ENCODE assay signal across 1 cellular context in the genomic region with DNA sequence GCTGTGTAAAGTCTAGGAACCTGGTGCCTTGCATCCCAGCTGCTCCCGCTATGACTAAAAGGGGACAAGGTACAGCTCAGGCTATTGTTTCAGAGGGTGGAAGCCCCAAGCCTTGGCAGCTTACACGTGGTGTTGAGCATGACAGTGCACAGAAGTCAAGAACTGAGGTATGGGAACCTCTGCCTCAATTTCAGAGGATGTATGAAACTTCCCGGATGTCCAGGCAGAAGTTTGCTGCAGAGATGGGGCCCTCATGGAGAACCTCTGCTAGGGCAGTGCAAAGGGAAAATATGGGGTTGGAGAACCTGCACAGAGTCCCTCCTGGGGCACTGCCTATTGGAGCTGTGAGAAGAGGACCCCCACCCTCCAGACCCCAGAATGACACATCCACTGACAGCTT.
TF ChIP-seq lines count a peak whose summit lies in the region.

No MANE protein-coding gene starts in this region.

TF ChIP-seq in GM23338, 12 proteins besides CTCF, POLR2A, EP300 and RAD21 (continued from another document):
- TF ChIP-seq, protein P1, sequence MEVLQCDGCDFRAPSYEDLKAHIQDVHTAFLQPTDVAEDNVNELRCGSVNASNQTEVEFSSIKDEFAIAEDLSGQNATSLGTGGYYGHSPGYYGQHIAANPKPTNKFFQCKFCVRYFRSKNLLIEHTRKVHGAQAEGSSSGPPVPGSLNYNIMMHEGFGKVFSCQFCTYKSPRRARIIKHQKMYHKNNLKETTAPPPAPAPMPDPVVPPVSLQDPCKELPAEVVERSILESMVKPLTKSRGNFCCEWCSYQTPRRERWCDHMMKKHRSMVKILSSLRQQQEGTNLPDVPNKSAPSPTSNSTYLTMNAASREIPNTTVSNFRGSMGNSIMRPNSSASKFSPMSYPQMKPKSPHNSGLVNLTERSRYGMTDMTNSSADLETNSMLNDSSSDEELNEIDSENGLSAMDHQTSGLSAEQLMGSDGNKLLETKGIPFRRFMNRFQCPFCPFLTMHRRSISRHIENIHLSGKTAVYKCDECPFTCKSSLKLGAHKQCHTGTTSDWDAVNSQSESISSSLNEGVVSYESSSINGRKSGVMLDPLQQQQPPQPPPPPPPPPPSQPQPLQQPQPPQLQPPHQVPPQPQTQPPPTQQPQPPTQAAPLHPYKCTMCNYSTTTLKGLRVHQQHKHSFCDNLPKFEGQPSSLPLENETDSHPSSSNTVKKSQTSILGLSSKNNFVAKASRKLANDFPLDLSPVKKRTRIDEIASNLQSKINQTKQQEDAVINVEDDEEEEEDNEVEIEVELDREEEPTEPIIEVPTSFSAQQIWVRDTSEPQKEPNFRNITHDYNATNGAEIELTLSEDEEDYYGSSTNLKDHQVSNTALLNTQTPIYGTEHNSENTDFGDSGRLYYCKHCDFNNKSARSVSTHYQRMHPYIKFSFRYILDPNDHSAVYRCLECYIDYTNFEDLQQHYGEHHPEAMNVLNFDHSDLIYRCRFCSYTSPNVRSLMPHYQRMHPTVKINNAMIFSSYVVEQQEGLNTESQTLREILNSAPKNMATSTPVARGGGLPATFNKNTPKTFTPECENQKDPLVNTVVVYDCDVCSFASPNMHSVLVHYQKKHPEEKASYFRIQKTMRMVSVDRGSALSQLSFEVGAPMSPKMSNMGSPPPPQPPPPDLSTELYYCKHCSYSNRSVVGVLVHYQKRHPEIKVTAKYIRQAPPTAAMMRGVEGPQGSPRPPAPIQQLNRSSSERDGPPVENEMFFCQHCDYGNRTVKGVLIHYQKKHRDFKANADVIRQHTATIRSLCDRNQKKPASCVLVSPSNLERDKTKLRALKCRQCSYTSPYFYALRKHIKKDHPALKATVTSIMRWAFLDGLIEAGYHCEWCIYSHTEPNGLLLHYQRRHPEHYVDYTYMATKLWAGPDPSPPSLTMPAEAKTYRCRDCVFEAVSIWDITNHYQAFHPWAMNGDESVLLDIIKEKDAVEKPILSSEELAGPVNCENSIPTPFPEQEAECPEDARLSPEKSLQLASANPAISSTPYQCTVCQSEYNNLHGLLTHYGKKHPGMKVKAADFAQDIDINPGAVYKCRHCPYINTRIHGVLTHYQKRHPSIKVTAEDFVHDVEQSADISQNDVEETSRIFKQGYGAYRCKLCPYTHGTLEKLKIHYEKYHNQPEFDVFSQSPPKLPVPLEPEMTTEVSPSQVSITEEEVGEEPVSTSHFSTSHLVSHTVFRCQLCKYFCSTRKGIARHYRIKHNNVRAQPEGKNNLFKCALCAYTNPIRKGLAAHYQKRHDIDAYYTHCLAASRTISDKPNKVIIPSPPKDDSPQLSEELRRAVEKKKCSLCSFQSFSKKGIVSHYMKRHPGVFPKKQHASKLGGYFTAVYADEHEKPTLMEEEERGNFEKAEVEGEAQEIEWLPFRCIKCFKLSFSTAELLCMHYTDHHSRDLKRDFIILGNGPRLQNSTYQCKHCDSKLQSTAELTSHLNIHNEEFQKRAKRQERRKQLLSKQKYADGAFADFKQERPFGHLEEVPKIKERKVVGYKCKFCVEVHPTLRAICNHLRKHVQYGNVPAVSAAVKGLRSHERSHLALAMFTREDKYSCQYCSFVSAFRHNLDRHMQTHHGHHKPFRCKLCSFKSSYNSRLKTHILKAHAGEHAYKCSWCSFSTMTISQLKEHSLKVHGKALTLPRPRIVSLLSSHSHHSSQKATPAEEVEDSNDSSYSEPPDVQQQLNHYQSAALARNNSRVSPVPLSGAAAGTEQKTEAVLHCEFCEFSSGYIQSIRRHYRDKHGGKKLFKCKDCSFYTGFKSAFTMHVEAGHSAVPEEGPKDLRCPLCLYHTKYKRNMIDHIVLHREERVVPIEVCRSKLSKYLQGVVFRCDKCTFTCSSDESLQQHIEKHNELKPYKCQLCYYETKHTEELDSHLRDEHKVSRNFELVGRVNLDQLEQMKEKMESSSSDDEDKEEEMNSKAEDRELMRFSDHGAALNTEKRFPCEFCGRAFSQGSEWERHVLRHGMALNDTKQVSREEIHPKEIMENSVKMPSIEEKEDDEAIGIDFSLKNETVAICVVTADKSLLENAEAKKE (CRISPR knock-in tag; IDR thresholded peaks at IDR 0.05): no peak
- TF ChIP-seq, protein P2, sequence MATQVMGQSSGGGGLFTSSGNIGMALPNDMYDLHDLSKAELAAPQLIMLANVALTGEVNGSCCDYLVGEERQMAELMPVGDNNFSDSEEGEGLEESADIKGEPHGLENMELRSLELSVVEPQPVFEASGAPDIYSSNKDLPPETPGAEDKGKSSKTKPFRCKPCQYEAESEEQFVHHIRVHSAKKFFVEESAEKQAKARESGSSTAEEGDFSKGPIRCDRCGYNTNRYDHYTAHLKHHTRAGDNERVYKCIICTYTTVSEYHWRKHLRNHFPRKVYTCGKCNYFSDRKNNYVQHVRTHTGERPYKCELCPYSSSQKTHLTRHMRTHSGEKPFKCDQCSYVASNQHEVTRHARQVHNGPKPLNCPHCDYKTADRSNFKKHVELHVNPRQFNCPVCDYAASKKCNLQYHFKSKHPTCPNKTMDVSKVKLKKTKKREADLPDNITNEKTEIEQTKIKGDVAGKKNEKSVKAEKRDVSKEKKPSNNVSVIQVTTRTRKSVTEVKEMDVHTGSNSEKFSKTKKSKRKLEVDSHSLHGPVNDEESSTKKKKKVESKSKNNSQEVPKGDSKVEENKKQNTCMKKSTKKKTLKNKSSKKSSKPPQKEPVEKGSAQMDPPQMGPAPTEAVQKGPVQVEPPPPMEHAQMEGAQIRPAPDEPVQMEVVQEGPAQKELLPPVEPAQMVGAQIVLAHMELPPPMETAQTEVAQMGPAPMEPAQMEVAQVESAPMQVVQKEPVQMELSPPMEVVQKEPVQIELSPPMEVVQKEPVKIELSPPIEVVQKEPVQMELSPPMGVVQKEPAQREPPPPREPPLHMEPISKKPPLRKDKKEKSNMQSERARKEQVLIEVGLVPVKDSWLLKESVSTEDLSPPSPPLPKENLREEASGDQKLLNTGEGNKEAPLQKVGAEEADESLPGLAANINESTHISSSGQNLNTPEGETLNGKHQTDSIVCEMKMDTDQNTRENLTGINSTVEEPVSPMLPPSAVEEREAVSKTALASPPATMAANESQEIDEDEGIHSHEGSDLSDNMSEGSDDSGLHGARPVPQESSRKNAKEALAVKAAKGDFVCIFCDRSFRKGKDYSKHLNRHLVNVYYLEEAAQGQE (IDR thresholded peaks at IDR 0.05; ENCODE audit: unreplicated experiment): no peak
- TF ChIP-seq, protein P3, sequence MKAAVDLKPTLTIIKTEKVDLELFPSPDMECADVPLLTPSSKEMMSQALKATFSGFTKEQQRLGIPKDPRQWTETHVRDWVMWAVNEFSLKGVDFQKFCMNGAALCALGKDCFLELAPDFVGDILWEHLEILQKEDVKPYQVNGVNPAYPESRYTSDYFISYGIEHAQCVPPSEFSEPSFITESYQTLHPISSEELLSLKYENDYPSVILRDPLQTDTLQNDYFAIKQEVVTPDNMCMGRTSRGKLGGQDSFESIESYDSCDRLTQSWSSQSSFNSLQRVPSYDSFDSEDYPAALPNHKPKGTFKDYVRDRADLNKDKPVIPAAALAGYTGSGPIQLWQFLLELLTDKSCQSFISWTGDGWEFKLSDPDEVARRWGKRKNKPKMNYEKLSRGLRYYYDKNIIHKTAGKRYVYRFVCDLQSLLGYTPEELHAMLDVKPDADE (IDR thresholded peaks at IDR 0.05): no peak
- TF ChIP-seq STAT1 (IDR thresholded peaks at IDR 0.05; ENCODE audit: unreplicated experiment) (no peak), JUNB (IDR thresholded peaks at IDR 0.05; ENCODE audit: unreplicated experiment) (no peak)
